ENCODE assay signal across 8 cellular contexts in the genomic region with DNA sequence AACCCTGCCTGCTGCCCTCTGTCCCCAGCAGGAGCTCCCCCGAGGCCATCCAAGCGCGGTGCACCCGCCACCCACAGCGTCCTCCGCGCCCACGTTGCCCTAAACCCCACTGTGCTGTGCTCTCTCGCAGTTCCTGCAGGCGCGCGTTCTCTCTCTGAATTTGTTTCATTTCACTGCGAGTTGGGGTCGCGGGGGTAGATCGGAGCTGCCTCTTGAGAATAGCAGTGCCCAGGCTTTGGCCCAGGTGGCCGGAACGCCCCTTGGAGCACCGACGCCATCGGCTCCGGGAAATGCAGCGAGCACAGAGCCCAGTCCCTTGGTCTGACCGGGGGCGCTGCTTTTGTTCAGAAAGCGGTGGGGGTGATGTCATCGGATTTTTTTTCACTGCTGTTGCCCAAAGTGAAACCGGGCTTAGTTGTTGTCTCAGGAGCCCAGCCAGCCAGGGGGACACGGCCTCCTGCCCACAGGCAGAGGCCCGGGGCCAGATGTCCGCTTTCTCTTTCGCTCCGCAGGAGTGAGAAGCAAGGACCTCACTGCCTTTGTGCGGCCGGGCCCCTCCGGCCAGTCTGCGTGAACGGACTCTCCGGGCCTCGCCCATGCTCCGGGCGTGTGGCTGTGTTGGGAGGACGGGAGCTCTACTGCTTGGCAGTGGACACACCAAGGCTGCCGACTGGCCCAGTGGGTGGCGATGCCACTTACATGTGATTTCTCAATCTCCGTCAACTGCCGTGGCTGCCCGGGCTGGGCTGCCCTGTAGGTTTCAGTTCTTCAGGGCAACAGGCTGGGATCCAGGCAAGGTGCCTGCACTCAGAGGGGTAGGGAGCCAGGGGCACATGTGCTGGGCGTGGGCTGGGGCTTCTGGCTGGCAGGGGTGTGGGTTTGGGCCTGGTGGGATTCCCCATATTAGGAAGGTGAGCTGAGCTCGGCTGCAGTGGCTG. TPM values are rescaled to one million over a fixed set of nuclear protein-coding genes. Genes with fewer than 3 reads are reported as not detected.
DNase-seq lines count a peak whose midpoint lies in the region; ATAC-seq and TF ChIP-seq lines count a peak whose summit lies in the region.

No MANE protein-coding gene starts in this region.

- H3K9me2 ChIP-seq in MM.1S (replicated peaks; ENCODE audit: insufficient read depth, low read length): no peaks in the 10 kb centered on the region

- H3K4me1 Mint-ChIP-seq in endodermal cell (peaks cover 12% of the 10 kb centered on the region), mesothelial cell of epicardium (peaks cover 35% of the 10 kb centered on the region)

- 45 to 65% methylated on average over 24 to 50 of the region's 50 CpGs for WGBS in endodermal cell (ENCODE audit: insufficient coverage in 1 of 2, insufficient read length in 1 of 2), 2 experiments

- no peaks in the 10 kb centered on the region for H3K27me3 ChIP-seq in MM.1S (replicated peaks; ENCODE audit: insufficient read depth, low read length)
- H3K27me3 ChIP-seq in endodermal cell (ENCODE audit: control insufficient read depth, insufficient read depth, low read length, poor library complexity, severe bottlenecking): no peaks in the 10 kb centered on the region

- H3K9ac ChIP-seq in MM.1S (ENCODE audit: low read length): peak overlapping the region; percentile 70
- H3K9ac ChIP-seq in endodermal cell (ENCODE audit: extremely low read depth, low read length, poor library complexity, severe bottlenecking): peak overlapping the region; percentile 30

- H3K4me3 ChIP-seq in MM.1S (ENCODE audit: low read length) (peak overlapping the region; percentile 76), endodermal cell (ENCODE audit: low read length) (no peak overlapping the region)

- H3K4me2 ChIP-seq in MM.1S (ENCODE audit: low read depth, low read length): peak overlapping the region; percentile 98

- DNase-seq in DMS153 treated with DMSO at 0.1 percent for 48 hours (lab: John Stamatoyannopoulos, UW; ENCODE audit: unreplicated experiment) (peak; percentile 85), MM.1S (peak; percentile 79), endodermal cell (peak; percentile 62), mesothelial cell of epicardium (ENCODE audit: low spot score in 2 of 2, unreplicated experiment in 2 of 2) (peak in 1 of 2 experiments; percentile 51), SIG-M5 (lab: John Stamatoyannopoulos, UW) (no peak)
- peak; percentile 31 to 41 (median 37) for DNase-seq in activated CD8-positive, alpha-beta memory T cell treated with anti-CD3 and anti-CD28 coated beads for 48 hours (ENCODE audit: low read depth in 2 of 3, low spot score in 2 of 3)
- DNase-seq in stimulated activated naive CD8-positive, alpha-beta T cell treated with anti-CD3 and anti-CD28 coated beads, Interleukin-15, Interleukin-2, amounts not matched to agents 100 U/mL and 50 U/mL, for 24 hours: peak; percentile 61

- no peaks in the 10 kb centered on the region for H3K9me3 Mint-ChIP-seq in endodermal cell
- H3K9me3 Mint-ChIP-seq in mesothelial cell of epicardium: no peaks in the 10 kb centered on the region

- H3K27me3 Mint-ChIP-seq in endodermal cell (ENCODE audit: insufficient read depth) (no peaks in the 10 kb centered on the region), mesothelial cell of epicardium (ENCODE audit: low read depth) (no peaks in the 10 kb centered on the region)

- peak overlapping the region; percentile 57 for H2AFZ ChIP-seq in MM.1S (ENCODE audit: low read length)

- H3K79me2 ChIP-seq in MM.1S (ENCODE audit: low read length): peaks cover 93% of the 10 kb centered on the region

- H3K27ac ChIP-seq in MM.1S (ENCODE audit: low read length): peak overlapping the region; percentile 69
- H3K27ac ChIP-seq in endodermal cell (ENCODE audit: low read depth, low read length): peak overlapping the region; percentile 95

- H4K20me1 ChIP-seq in MM.1S (ENCODE audit: insufficient read depth, low read length): no peaks in the 10 kb centered on the region

- H3K9me3 ChIP-seq in MM.1S (replicated peaks; ENCODE audit: insufficient read depth, low read length) (no peaks in the 10 kb centered on the region), endodermal cell (ENCODE audit: control insufficient read depth, low read length) (no peaks in the 10 kb centered on the region)

- H3K4me3 Mint-ChIP-seq in endodermal cell: no peak overlapping the region
- H3K4me3 Mint-ChIP-seq in mesothelial cell of epicardium: peak overlapping the region; percentile 45

- peaks cover 13% of the 10 kb centered on the region; the same call in 1 of the 2 replicates for H3F3A ChIP-seq in MM.1S (ENCODE audit: insufficient read depth, low read length)

- no peaks in the 10 kb centered on the region for H3K36me3 ChIP-seq in MM.1S (replicated peaks; ENCODE audit: insufficient read depth, low read length)
- H3K36me3 ChIP-seq in endodermal cell (ENCODE audit: control insufficient read depth, insufficient read depth, low read length): peaks cover 5% of the 10 kb centered on the region

- H3K36me3 Mint-ChIP-seq in endodermal cell (ENCODE audit: low read depth) (peaks cover 26% of the 10 kb centered on the region), mesothelial cell of epicardium (peaks cover 9% of the 10 kb centered on the region)

- ATAC-seq in GM21619 (IDR thresholded peaks at IDR 0.05; ENCODE audit: unreplicated experiment): peak; percentile 81
- ATAC-seq in stimulated activated naive CD8-positive, alpha-beta T cell treated with anti-CD3 and anti-CD28 coated beads, Interleukin-15, Interleukin-2, amounts not matched to agents 100 U/mL and 50 U/mL, for 24 hours: peak; percentile 69

- TF ChIP-seq CTCF in MM.1S (IDR thresholded peaks at IDR 0.05; ENCODE audit: low read length): no peak
- TF ChIP-seq CTCF in endodermal cell (conservative IDR thresholded peaks at IDR 0.05): no peak
- no peak for TF ChIP-seq CTCF in mesothelial cell of epicardium (IDR thresholded peaks at IDR 0.05; ENCODE audit: unreplicated experiment)

- H3K27ac Mint-ChIP-seq in endodermal cell (peak overlapping the region; percentile 70), mesothelial cell of epicardium (peak overlapping the region; percentile 93)

- H3K4me1 ChIP-seq in MM.1S (ENCODE audit: low read length) (no peaks in the 10 kb centered on the region), endodermal cell (ENCODE audit: control insufficient read depth, insufficient read depth, low read length) (peaks cover 7% of the 10 kb centered on the region)

RNA-seq across cellular contexts. Expression of gene FOXK1, which starts 43.2 kb away (rescaled TPM):
- total RNA-seq in endodermal cell (10 to 100 TPM; 36.9 to 43.4 TPM), mesothelial cell of epicardium (54.6 to 57.3 TPM (median 56.7 TPM) in 3 replicates)
- 14.9 TPM for polyA plus RNA-seq in endodermal cell (2013, experiment 1 of 2)
- polyA plus RNA-seq in endodermal cell (2013, experiment 2 of 2): 13.9 TPM

RNA-seq across cellular contexts. Expression of gene AP5Z1, which starts 50.1 kb away (rescaled TPM):
- total RNA-seq in endodermal cell (10 to 100 TPM; 31.0 to 34.7 TPM), mesothelial cell of epicardium (35.6 to 40.9 TPM (median 36.2 TPM) in 3 replicates)
- 13.7 TPM for polyA plus RNA-seq in endodermal cell (2013, experiment 1 of 2)
- polyA plus RNA-seq in endodermal cell (2013, experiment 2 of 2): 13.7 TPM
